ENCODE assay signal across 9 cellular contexts in the genomic region with DNA sequence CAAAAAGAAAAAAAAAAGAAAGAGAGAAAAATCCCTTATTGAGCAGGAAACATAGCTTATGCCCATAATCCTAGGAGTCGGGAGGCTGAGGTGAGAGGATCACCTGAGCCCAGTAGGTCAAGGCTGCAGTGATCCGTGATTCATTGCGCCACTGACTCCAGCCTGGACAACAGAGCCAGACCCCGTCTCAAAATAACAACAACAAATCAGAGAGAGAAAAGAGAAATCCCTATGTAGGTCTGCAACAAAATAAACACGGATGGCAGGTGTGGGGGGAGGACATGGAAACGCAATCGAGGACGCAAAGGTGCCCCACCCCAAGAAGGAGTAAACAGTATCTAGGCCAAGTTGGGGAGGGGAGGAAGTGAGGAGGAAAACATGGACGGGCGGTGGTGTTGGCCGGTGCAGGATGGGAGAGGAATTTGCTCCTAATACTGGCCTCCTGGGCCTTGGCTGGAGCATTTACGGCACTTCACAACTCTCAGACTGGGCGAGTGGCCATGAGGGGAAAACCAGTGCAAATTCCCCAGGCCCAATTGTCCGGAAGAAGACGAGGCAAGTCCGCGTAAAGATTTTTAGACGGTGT. TPM values are rescaled to one million over a fixed set of nuclear protein-coding genes. Genes with fewer than 3 reads are reported as not detected.
DNase-seq lines count a peak whose midpoint lies in the region; ATAC-seq, FAIRE-seq and TF ChIP-seq lines count a peak whose summit lies in the region.
"Had no signal": no experiment of that assay in that cellular context is flagged by ENCODE, and none has a peak within 500 bp of the region (broad histone marks: within the 10 kb centered on the region; RNA-seq: fewer than 3 reads in every experiment).

No MANE protein-coding gene starts in this region.

- no peaks in the 10 kb centered on the region for H4K20me1 ChIP-seq in keratinocyte (ENCODE audit: control insufficient read depth, extremely low read depth, insufficient read depth, low read length)

- FAIRE-seq in keratinocyte (lab: Jason Lieb, UNC) = no peak
- FAIRE-seq: colon had no signal

- peaks cover 36% of the 10 kb centered on the region for H3K79me2 ChIP-seq in keratinocyte (ENCODE audit: control insufficient read depth, insufficient read depth, low read length)

- H3K27me3 ChIP-seq in keratinocyte (ENCODE audit: control insufficient read depth, extremely low read depth, insufficient read depth, low read length) = no peaks in the 10 kb centered on the region
- H3K27me3 ChIP-seq in testis = no peaks in the 10 kb centered on the region

- intact Hi-C loops in testis (cut with DNase I; ENCODE audit: low total_unique reads) = no loop called here

- TF ChIP-seq CTCF in keratinocyte (optimal IDR thresholded peaks at IDR 0.05 in 1 of 3, IDR thresholded peaks at IDR 0.05 in 1 of 3, conservative IDR thresholded peaks at IDR 0.05 in 1 of 3; ENCODE audit: extremely low read depth in 1 of 3, insufficient read depth in 2 of 3, low read length in 3 of 3) = no peak
- no peak for TF ChIP-seq CTCF in testis (IDR thresholded peaks at IDR 0.05)

- H3K9me1 ChIP-seq in keratinocyte (ENCODE audit: control insufficient read depth, extremely low read depth, insufficient read depth, low read length) = no peaks in the 10 kb centered on the region

- H3K9me3 Mint-ChIP-seq in stimulated activated naive CD8-positive, alpha-beta T cell treated with anti-CD3 and anti-CD28 coated beads, Interleukin-15, Interleukin-2, amounts not matched to agents 100 ng/mL and 50 ng/mL, for 24 hours = no peaks in the 10 kb centered on the region
- H3K9me3 Mint-ChIP-seq in activated naive CD8-positive, alpha-beta T cell treated with anti-CD3 and anti-CD28 coated beads for 36 hours = no peaks in the 10 kb centered on the region

- H3K36me3 ChIP-seq in keratinocyte (ENCODE audit: control insufficient read depth in 2 of 2, extremely low read depth in 1 of 2, insufficient read depth in 2 of 2, low read length in 2 of 2) (peaks cover 10 to 23% of the 10 kb centered on the region in 2 experiments), testis (ENCODE audit: low read depth, missing control alignments) (no peaks in the 10 kb centered on the region)

- no peak for TF ChIP-seq POLR2A in testis (IDR thresholded peaks at IDR 0.05)

- H3K27me3 Mint-ChIP-seq in stimulated activated naive CD8-positive, alpha-beta T cell treated with anti-CD3 and anti-CD28 coated beads, Interleukin-15, Interleukin-2, amounts not matched to agents 100 ng/mL and 50 ng/mL, for 24 hours = no peaks in the 10 kb centered on the region
- H3K27me3 Mint-ChIP-seq in activated naive CD8-positive, alpha-beta T cell treated with anti-CD3 and anti-CD28 coated beads for 36 hours = no peaks in the 10 kb centered on the region

- peak overlapping the region; percentile 100 for H3K9ac ChIP-seq in keratinocyte (ENCODE audit: control insufficient read depth, extremely low read depth, insufficient read depth, low read length)

- peak overlapping the region; percentile 95 for H3K4me3 Mint-ChIP-seq in stimulated activated naive CD8-positive, alpha-beta T cell treated with anti-CD3 and anti-CD28 coated beads, Interleukin-15, Interleukin-2, amounts not matched to agents 100 ng/mL and 50 ng/mL, for 24 hours
- H3K4me3 Mint-ChIP-seq in activated naive CD8-positive, alpha-beta T cell treated with anti-CD3 and anti-CD28 coated beads for 36 hours = peak overlapping the region; percentile 94

- peak overlapping the region; percentile 97 for H3K27ac Mint-ChIP-seq in stimulated activated naive CD8-positive, alpha-beta T cell treated with anti-CD3 and anti-CD28 coated beads, Interleukin-15, Interleukin-2, amounts not matched to agents 100 ng/mL and 50 ng/mL, for 24 hours
- peak overlapping the region; percentile 97 for H3K27ac Mint-ChIP-seq in activated naive CD8-positive, alpha-beta T cell treated with anti-CD3 and anti-CD28 coated beads for 36 hours

- no peaks in the 10 kb centered on the region for H3K9me3 ChIP-seq in keratinocyte (ENCODE audit: control insufficient read depth, low read depth, low read length)
- H3K9me3 ChIP-seq in testis = no peaks in the 10 kb centered on the region

- peaks cover 35% of the 10 kb centered on the region for H3K36me3 Mint-ChIP-seq in stimulated activated naive CD8-positive, alpha-beta T cell treated with anti-CD3 and anti-CD28 coated beads, Interleukin-15, Interleukin-2, amounts not matched to agents 100 ng/mL and 50 ng/mL, for 24 hours (ENCODE audit: low read depth)
- peaks cover 39% of the 10 kb centered on the region for H3K36me3 Mint-ChIP-seq in activated naive CD8-positive, alpha-beta T cell treated with anti-CD3 and anti-CD28 coated beads for 36 hours

- 21 to 28% methylated on average over 18 of the region's 18 CpGs for WGBS in testis, 2 donors

- H2AFZ ChIP-seq in keratinocyte (ENCODE audit: control insufficient read depth, low read length) = peak overlapping the region; percentile 82

- H3K27ac ChIP-seq in keratinocyte (ENCODE audit: control insufficient read depth, insufficient read depth, low read length) (peak overlapping the region; percentile 100), testis (peak overlapping the region; percentile 98 to 100)

- H3K4me1 Mint-ChIP-seq in stimulated activated naive CD8-positive, alpha-beta T cell treated with anti-CD3 and anti-CD28 coated beads, Interleukin-15, Interleukin-2, amounts not matched to agents 100 ng/mL and 50 ng/mL, for 24 hours (ENCODE audit: low read depth) = peaks cover 54% of the 10 kb centered on the region
- peaks cover 26% of the 10 kb centered on the region for H3K4me1 Mint-ChIP-seq in activated naive CD8-positive, alpha-beta T cell treated with anti-CD3 and anti-CD28 coated beads for 36 hours

- dilution Hi-C loops in keratinocyte (cut with MboI; ENCODE audit: extremely low pct_ligation_motif_present, low sequenced_read_pairs) = no loop called here

- no peak for DNase-seq in stimulated activated naive CD8-positive, alpha-beta T cell treated with anti-CD3 and anti-CD28 coated beads, Interleukin-15, Interleukin-2, amounts not matched to agents 100 U/mL and 50 U/mL, for 24 hours
- DNase-seq in activated naive CD8-positive, alpha-beta T cell treated with anti-CD3 and anti-CD28 coated beads for 36 hours = no peak
- DNase-seq in keratinocyte (ENCODE audit: low read depth, low spot score) = no peak
- DNase-seq in testis = no peak
- DNase-seq in H4 (ENCODE audit: low spot score) = no peak

- H3K4me3 ChIP-seq in keratinocyte (ENCODE audit: control insufficient read depth in 2 of 3, extremely low read depth in 1 of 3, insufficient read depth in 2 of 3, low read depth in 1 of 3, low read length in 3 of 3) (peak overlapping the region; percentile 56 to 99 (median 97)), testis (peak overlapping the region; percentile 87 to 93)

- peak overlapping the region; percentile 100 for H3K4me2 ChIP-seq in keratinocyte (ENCODE audit: control insufficient read depth, extremely low read depth, insufficient read depth, low read depth, low read length)

- H3K4me1 ChIP-seq in keratinocyte (ENCODE audit: control insufficient read depth, extremely low read depth, insufficient read depth, low read length) (peaks cover 13% of the 10 kb centered on the region), testis (peaks cover 16% of the 10 kb centered on the region)

- no peak for ATAC-seq in stimulated activated naive CD8-positive, alpha-beta T cell treated with anti-CD3 and anti-CD28 coated beads, Interleukin-15, Interleukin-2, amounts not matched to agents 100 U/mL and 50 U/mL, for 24 hours
- ATAC-seq in HG02623 (IDR thresholded peaks at IDR 0.05; ENCODE audit: unreplicated experiment) (no peak), GM21526 (IDR thresholded peaks at IDR 0.05; ENCODE audit: low FRiP score, unreplicated experiment) (no peak)

RNA-seq across cellular contexts. Expression of a gene that starts 0.6 kb away (rescaled TPM):
- total RNA-seq in activated naive CD8-positive, alpha-beta T cell treated with anti-CD3 and anti-CD28 coated beads for 36 hours = 10 to 100 TPM; 94.3 to 98.1 TPM
- 46.7 to 68.6 TPM (median 56.0 TPM) in 3 replicates for polyA plus RNA-seq in keratinocyte
- polyA plus RNA-seq in keratinocyte (2011; ENCODE audit: low read depth) = 23.4 TPM
- polyA plus RNA-seq in keratinocyte (2011; cell fraction: cytosol; rRNA removed) = 32.9 and 40.8 TPM in 2 replicates
- 66.9 and 80.9 TPM in 2 replicates for polyA plus RNA-seq in keratinocyte (2011; cell fraction: nucleus; rRNA removed)
- polyA plus RNA-seq in keratinocyte (2012; ENCODE audit: low replicate concordance) = 52.9 and 54.0 TPM in 2 replicates
- polyA minus RNA-seq in keratinocyte = 12.4 to 35.9 TPM (median 23.4 TPM) in 3 replicates
- 35.3 TPM for polyA minus RNA-seq in keratinocyte (2011; cell fraction: cytosol; rRNA and poly(A)+ RNA removed)
- polyA minus RNA-seq in keratinocyte (2011; cell fraction: nucleus; rRNA and poly(A)+ RNA removed) = 22.9 and 31.6 TPM in 2 replicates
- total RNA-seq in testis = 10 to 100 TPM; 86.1 to 87.8 TPM
- polyA plus RNA-seq in testis (ENCODE audit: insufficient read depth, low read depth, low replicate concordance) = 101 TPM
- 39.3 and 42.6 TPM in 2 replicates for total RNA-seq in H4 (2014; rRNA removed; shearing (Covaris generic))

RNA-seq across cellular contexts. Expression of a gene that starts 5.0 kb away (rescaled TPM):
- not detected for total RNA-seq in activated naive CD8-positive, alpha-beta T cell treated with anti-CD3 and anti-CD28 coated beads for 36 hours
- polyA plus RNA-seq in keratinocyte (0.12 to 0.15 TPM in 2 of 3 replicates, not detected in the other), testis (ENCODE audit: insufficient read depth, low read depth, low replicate concordance) (29.8 TPM)
- polyA plus RNA-seq in keratinocyte (2011; ENCODE audit: low read depth) = 1.3 TPM
- 0.27 TPM in 1 of 2 replicates, not detected in the other for polyA plus RNA-seq in keratinocyte (2011; cell fraction: cytosol; rRNA removed)
- polyA plus RNA-seq in keratinocyte (2011; cell fraction: nucleus; rRNA removed) = not detected in 2 replicates
- polyA plus RNA-seq in keratinocyte (2012; ENCODE audit: low replicate concordance) = 1.1 and 1.4 TPM in 2 replicates
- not detected in 3 replicates for polyA minus RNA-seq in keratinocyte
- polyA minus RNA-seq in keratinocyte (2011; cell fraction: cytosol; rRNA and poly(A)+ RNA removed) = not detected
- polyA minus RNA-seq in keratinocyte (2011; cell fraction: nucleus; rRNA and poly(A)+ RNA removed) = not detected in 2 replicates
- total RNA-seq in testis = 10 to 100 TPM in 1 of 2 donors, 1 to 10 TPM in 1; 8.2 to 24.0 TPM
- 0.91 TPM in 1 of 2 replicates, not detected in the other for total RNA-seq in H4 (2014; rRNA removed; shearing (Covaris generic))

RNA-seq across cellular contexts. Expression of a gene that starts 5.9 kb away (rescaled TPM):
- total RNA-seq in activated naive CD8-positive, alpha-beta T cell treated with anti-CD3 and anti-CD28 coated beads for 36 hours = 1 to 10 TPM; 5.7 to 5.9 TPM
- polyA plus RNA-seq in keratinocyte (215 to 276 TPM (median 228 TPM) in 3 replicates), testis (ENCODE audit: insufficient read depth, low read depth, low replicate concordance) (90.9 TPM)
- 23.1 TPM for polyA plus RNA-seq in keratinocyte (2011; ENCODE audit: low read depth)
- polyA plus RNA-seq in keratinocyte (2011; cell fraction: cytosol; rRNA removed) = 196 and 254 TPM in 2 replicates
- 79.2 and 99.1 TPM in 2 replicates for polyA plus RNA-seq in keratinocyte (2011; cell fraction: nucleus; rRNA removed)
- 67.0 and 191 TPM in 2 replicates for polyA plus RNA-seq in keratinocyte (2012; ENCODE audit: low replicate concordance)
- polyA minus RNA-seq in keratinocyte = 66.1 to 141 TPM (median 117 TPM) in 3 replicates
- 64.7 TPM for polyA minus RNA-seq in keratinocyte (2011; cell fraction: cytosol; rRNA and poly(A)+ RNA removed)
- 10.3 and 13.6 TPM in 2 replicates for polyA minus RNA-seq in keratinocyte (2011; cell fraction: nucleus; rRNA and poly(A)+ RNA removed)
- 10 to 100 TPM; 54.2 to 78.2 TPM for total RNA-seq in testis
- total RNA-seq in H4 (2014; rRNA removed; shearing (Covaris generic)) = 160 and 175 TPM in 2 replicates

RNA-seq across cellular contexts. Expression of a gene that starts 17.1 kb away (rescaled TPM):
- total RNA-seq in activated naive CD8-positive, alpha-beta T cell treated with anti-CD3 and anti-CD28 coated beads for 36 hours = not detected
- 1,249 to 1,646 TPM (median 1,394 TPM) in 3 replicates for polyA plus RNA-seq in keratinocyte
- polyA plus RNA-seq in keratinocyte (2011; ENCODE audit: low read depth) = 1,951 TPM
- polyA plus RNA-seq in keratinocyte (2011; cell fraction: cytosol; rRNA removed) = 1,566 and 1,644 TPM in 2 replicates
- polyA plus RNA-seq in keratinocyte (2011; cell fraction: nucleus; rRNA removed) = 614 and 760 TPM in 2 replicates
- 1,389 and 1,858 TPM in 2 replicates for polyA plus RNA-seq in keratinocyte (2012; ENCODE audit: low replicate concordance)
- polyA minus RNA-seq in keratinocyte = 691 to 1,029 TPM (median 755 TPM) in 3 replicates
- 520 TPM for polyA minus RNA-seq in keratinocyte (2011; cell fraction: cytosol; rRNA and poly(A)+ RNA removed)
- 81.8 and 131 TPM in 2 replicates for polyA minus RNA-seq in keratinocyte (2011; cell fraction: nucleus; rRNA and poly(A)+ RNA removed)
- not detected for total RNA-seq in testis
- polyA plus RNA-seq in testis (ENCODE audit: insufficient read depth, low read depth, low replicate concordance) = 1.6 TPM
- total RNA-seq in H4 (2014; rRNA removed; shearing (Covaris generic)) = not detected in 2 replicates

RNA-seq across cellular contexts. Expression of a gene that starts 20.3 kb away (rescaled TPM):
- total RNA-seq in activated naive CD8-positive, alpha-beta T cell treated with anti-CD3 and anti-CD28 coated beads for 36 hours = not detected
- polyA plus RNA-seq in keratinocyte (1,620 to 2,357 TPM (median 2,299 TPM) in 3 replicates), testis (ENCODE audit: insufficient read depth, low read depth, low replicate concordance) (126 TPM)
- 478 TPM for polyA plus RNA-seq in keratinocyte (2011; ENCODE audit: low read depth)
- polyA plus RNA-seq in keratinocyte (2011; cell fraction: cytosol; rRNA removed) = 1,853 and 2,422 TPM in 2 replicates
- 641 and 719 TPM in 2 replicates for polyA plus RNA-seq in keratinocyte (2011; cell fraction: nucleus; rRNA removed)
- polyA plus RNA-seq in keratinocyte (2012; ENCODE audit: low replicate concordance) = 1,429 and 1,473 TPM in 2 replicates
- polyA minus RNA-seq in keratinocyte = 883 to 1,336 TPM (median 1,077 TPM) in 3 replicates
- 1,097 TPM for polyA minus RNA-seq in keratinocyte (2011; cell fraction: cytosol; rRNA and poly(A)+ RNA removed)
- 264 and 275 TPM in 2 replicates for polyA minus RNA-seq in keratinocyte (2011; cell fraction: nucleus; rRNA and poly(A)+ RNA removed)
- total RNA-seq in testis = 100 to 1,000 TPM; 158 to 171 TPM
- total RNA-seq in H4 (2014; rRNA removed; shearing (Covaris generic)) = 25.1 and 35.9 TPM in 2 replicates

Comparison
In these comparisons a context has a peak if more than half of its experiments do, and no peak if none do; other contexts are left out.
1. RNA of a gene that starts 5.9 kb away (total RNA-seq): 160 to 175 TPM in H4 and 54.2 to 78.2 TPM in testis; 5.7 to 5.9 TPM in activated naive CD8-positive, alpha-beta T cell treated with anti-CD3 and anti-CD28 coated beads for 36 hours; every median in the first group is over 4 times any median in the second.